ENCODE assay signal across 30 cellular contexts in the genomic region with DNA sequence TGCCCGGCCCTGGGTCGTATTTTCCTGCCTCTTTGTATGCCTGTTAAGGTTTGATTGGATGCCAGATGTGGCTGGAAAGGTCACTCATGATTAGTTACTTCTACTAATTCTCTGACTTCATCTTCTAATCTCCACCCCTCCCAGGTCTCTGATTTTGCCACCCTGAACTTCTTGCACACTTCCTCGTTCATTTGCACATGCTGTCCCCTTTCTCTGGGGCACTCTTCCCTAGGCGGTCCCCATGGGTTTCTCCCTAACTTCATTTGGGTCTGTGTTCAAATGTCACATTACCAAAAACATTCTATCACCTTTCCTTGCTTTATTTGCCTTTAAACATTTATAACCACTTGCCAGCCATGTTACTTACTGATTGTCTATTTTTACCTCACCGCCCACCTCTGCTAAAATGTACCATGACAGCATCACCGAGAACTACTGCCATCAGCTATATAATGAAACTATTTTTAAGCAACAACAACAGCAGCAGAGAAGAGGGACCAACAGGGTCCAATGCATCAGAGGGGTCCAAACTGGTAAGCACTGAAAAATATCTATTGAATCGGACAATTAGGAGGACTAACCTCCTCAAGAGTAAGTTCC. TPM values are rescaled to one million over a fixed set of nuclear protein-coding genes. Genes with fewer than 3 reads are reported as not detected.
"Had no signal": no experiment of that assay in that cellular context is flagged by ENCODE, and none has a peak within 500 bp of the region (broad histone marks: within the 10 kb centered on the region; RNA-seq: fewer than 3 reads in every experiment).

No MANE protein-coding gene starts in this region.

- DNase-seq: activated CD4-positive, alpha-beta memory T cell treated with anti-CD3 and anti-CD28 coated beads for 36 hours; activated CD4-positive, alpha-beta T cell treated with anti-CD3 and anti-CD28 coated beads for 36 hours; activated CD4-positive, alpha-beta T cell treated with anti-CD3 and anti-CD28 coated beads, Interleukin-2, amount 10 ng/mL, durations not matched to agents 24 days and 14 days; activated CD4-positive, CD25-positive, alpha-beta regulatory T cell; activated CD4-positive, CD25-positive, alpha-beta regulatory T cell treated with anti-CD3 and anti-CD28 coated beads, Interleukin-2, amount 50 U/mL, for 72 hours; activated CD8-positive, alpha-beta memory T cell treated with anti-CD3 and anti-CD28 coated beads, Interleukin-2, amount 50 U/mL, for 48 hours; activated CD8-positive, alpha-beta T cell treated with anti-CD3 and anti-CD28 coated beads, Interleukin-2, amount 10 ng/mL, durations not matched to agents 7 days and 5 days; activated gamma-delta T cell; activated naive CD4-positive, alpha-beta T cell; activated naive CD4-positive, alpha-beta T cell treated with anti-CD3 and anti-CD28 coated beads, Interleukin-2, amount 10 ng/mL, durations not matched to agents 7 days and 5 days; activated naive CD8-positive, alpha-beta T cell treated with anti-CD3 and anti-CD28 coated beads, Interleukin-2, amount 10 ng/mL, durations not matched to agents 7 days and 5 days; activated T-cell treated with anti-CD3 and anti-CD28 coated beads for 4 hours; activated T-cell treated with anti-CD3 and anti-CD28 coated beads, Interleukin-2, amount 50 U/mL, for 24 hours; activated T-cell treated with anti-CD3 and anti-CD28 coated beads, Interleukin-2, amount 50 U/mL, for 72 hours; central memory CD4-positive, alpha-beta T cell; cerebellar nuclear complex; colonic mucosa; effector CD8-positive, alpha-beta T cell; esophagus squamous epithelium; foreskin melanocyte; T-helper 17 cell; T1000 had no signal

- H3K4me1 Mint-ChIP-seq: activated CD4-positive, alpha-beta T cell treated with anti-CD3 and anti-CD28 coated beads for 36 hours; activated CD4-positive, alpha-beta T cell treated with anti-CD3 and anti-CD28 coated beads, Interleukin-2, amount 10 ng/mL, durations not matched to agents 24 days and 14 days; activated naive CD4-positive, alpha-beta T cell treated with anti-CD3 and anti-CD28 coated beads, Interleukin-2, amount 10 ng/mL, durations not matched to agents 7 days and 5 days; activated naive CD8-positive, alpha-beta T cell treated with anti-CD3 and anti-CD28 coated beads, Interleukin-2, amount 10 ng/mL, durations not matched to agents 7 days and 5 days had no signal

- H3K27ac Mint-ChIP-seq: activated CD4-positive, alpha-beta memory T cell treated with anti-CD3 and anti-CD28 coated beads for 36 hours; activated CD4-positive, alpha-beta T cell treated with anti-CD3 and anti-CD28 coated beads for 36 hours; activated CD4-positive, alpha-beta T cell treated with anti-CD3 and anti-CD28 coated beads, Interleukin-2, amount 10 ng/mL, durations not matched to agents 24 days and 14 days; activated CD8-positive, alpha-beta T cell treated with anti-CD3 and anti-CD28 coated beads, Interleukin-2, amount 10 ng/mL, durations not matched to agents 7 days and 5 days; activated naive CD4-positive, alpha-beta T cell treated with anti-CD3 and anti-CD28 coated beads, Interleukin-2, amount 10 ng/mL, durations not matched to agents 7 days and 5 days; activated naive CD4-positive, alpha-beta T cell treated with anti-CD3 and anti-CD28 coated beads, Interleukin-2, amount 50 U/mL, for 72 hours; activated naive CD8-positive, alpha-beta T cell treated with anti-CD3 and anti-CD28 coated beads, Interleukin-2, amount 10 ng/mL, durations not matched to agents 7 days and 5 days; activated T-cell treated with anti-CD3 and anti-CD28 coated beads, Interleukin-2, amount 50 U/mL, for 24 hours; activated T-cell treated with anti-CD3 and anti-CD28 coated beads, Interleukin-2, amount 50 U/mL, for 72 hours; brain; T-helper 17 cell; T-helper 2 cell treated with Interferon-gamma antibody and Interleukin-4, amounts not matched to agents 5 μg/mL and 100 μg/mL, for 36 hours had no signal

- H3K27ac ChIP-seq: ascending aorta, breast epithelium, cardiac muscle cell, colonic mucosa, epithelial cell of prostate, esophagus squamous epithelium, gastroesophageal sphincter had no signal

- ATAC-seq: activated CD4-positive, alpha-beta T cell treated with anti-CD3 and anti-CD28 coated beads for 36 hours; activated CD8-positive, alpha-beta T cell treated with anti-CD3 and anti-CD28 coated beads, Interleukin-2, amount 10 ng/mL, durations not matched to agents 7 days and 5 days; activated naive CD4-positive, alpha-beta T cell treated with anti-CD3 and anti-CD28 coated beads, Interleukin-2, amount 50 U/mL, for 72 hours; activated T-cell treated with anti-CD3 and anti-CD28 coated beads, Interleukin-2, amount 50 U/mL, for 72 hours; gastroesophageal sphincter; T-helper 17 cell had no signal

- H3K36me3 Mint-ChIP-seq: activated CD4-positive, alpha-beta memory T cell treated with anti-CD3 and anti-CD28 coated beads for 36 hours; activated naive CD4-positive, alpha-beta T cell treated with anti-CD3 and anti-CD28 coated beads, Interleukin-2, amount 10 ng/mL, durations not matched to agents 7 days and 5 days; activated naive CD4-positive, alpha-beta T cell treated with anti-CD3 and anti-CD28 coated beads, Interleukin-2, amount 50 U/mL, for 72 hours; activated naive CD8-positive, alpha-beta T cell treated with anti-CD3 and anti-CD28 coated beads, Interleukin-2, amount 10 ng/mL, durations not matched to agents 7 days and 5 days; brain had no signal

- H3K4me3 Mint-ChIP-seq: activated CD4-positive, alpha-beta memory T cell treated with anti-CD3 and anti-CD28 coated beads for 36 hours; activated CD4-positive, alpha-beta T cell treated with anti-CD3 and anti-CD28 coated beads for 36 hours; activated CD4-positive, alpha-beta T cell treated with anti-CD3 and anti-CD28 coated beads, Interleukin-2, amount 10 ng/mL, durations not matched to agents 24 days and 14 days; activated CD8-positive, alpha-beta T cell treated with anti-CD3 and anti-CD28 coated beads, Interleukin-2, amount 10 ng/mL, durations not matched to agents 7 days and 5 days; activated naive CD4-positive, alpha-beta T cell treated with anti-CD3 and anti-CD28 coated beads, Interleukin-2, amount 10 ng/mL, durations not matched to agents 7 days and 5 days; activated naive CD8-positive, alpha-beta T cell treated with anti-CD3 and anti-CD28 coated beads, Interleukin-2, amount 10 ng/mL, durations not matched to agents 7 days and 5 days; activated T-cell treated with anti-CD3 and anti-CD28 coated beads, Interleukin-2, amount 50 U/mL, for 24 hours; activated T-cell treated with anti-CD3 and anti-CD28 coated beads, Interleukin-2, amount 50 U/mL, for 72 hours; brain; T-helper 17 cell; T-helper 2 cell treated with Interferon-gamma antibody and Interleukin-4, amounts not matched to agents 5 μg/mL and 100 μg/mL, for 36 hours had no signal

- H3K9me3 Mint-ChIP-seq: activated CD4-positive, alpha-beta T cell treated with anti-CD3 and anti-CD28 coated beads, Interleukin-2, amount 10 ng/mL, durations not matched to agents 24 days and 14 days; activated naive CD4-positive, alpha-beta T cell treated with anti-CD3 and anti-CD28 coated beads, Interleukin-2, amount 10 ng/mL, durations not matched to agents 7 days and 5 days; activated naive CD4-positive, alpha-beta T cell treated with anti-CD3 and anti-CD28 coated beads, Interleukin-2, amount 50 U/mL, for 72 hours; activated naive CD8-positive, alpha-beta T cell treated with anti-CD3 and anti-CD28 coated beads, Interleukin-2, amount 10 ng/mL, durations not matched to agents 7 days and 5 days; activated T-cell treated with anti-CD3 and anti-CD28 coated beads, Interleukin-2, amount 50 U/mL, for 72 hours; T-helper 2 cell treated with Interferon-gamma antibody and Interleukin-4, amounts not matched to agents 5 μg/mL and 100 μg/mL, for 36 hours had no signal

RNA-seq across cellular contexts. Expression of a gene that starts 45.8 kb away (rescaled TPM):
- total RNA-seq: activated CD8-positive, alpha-beta T cell treated with anti-CD3 and anti-CD28 coated beads, Interleukin-2, amount 10 ng/mL, durations not matched to agents 7 days and 5 days; activated naive CD8-positive, alpha-beta T cell treated with anti-CD3 and anti-CD28 coated beads, Interleukin-2, amount 10 ng/mL, durations not matched to agents 7 days and 5 days; T-helper 17 cell had no signal
